ENCODE assay signal across 1 cellular context in the genomic region with DNA sequence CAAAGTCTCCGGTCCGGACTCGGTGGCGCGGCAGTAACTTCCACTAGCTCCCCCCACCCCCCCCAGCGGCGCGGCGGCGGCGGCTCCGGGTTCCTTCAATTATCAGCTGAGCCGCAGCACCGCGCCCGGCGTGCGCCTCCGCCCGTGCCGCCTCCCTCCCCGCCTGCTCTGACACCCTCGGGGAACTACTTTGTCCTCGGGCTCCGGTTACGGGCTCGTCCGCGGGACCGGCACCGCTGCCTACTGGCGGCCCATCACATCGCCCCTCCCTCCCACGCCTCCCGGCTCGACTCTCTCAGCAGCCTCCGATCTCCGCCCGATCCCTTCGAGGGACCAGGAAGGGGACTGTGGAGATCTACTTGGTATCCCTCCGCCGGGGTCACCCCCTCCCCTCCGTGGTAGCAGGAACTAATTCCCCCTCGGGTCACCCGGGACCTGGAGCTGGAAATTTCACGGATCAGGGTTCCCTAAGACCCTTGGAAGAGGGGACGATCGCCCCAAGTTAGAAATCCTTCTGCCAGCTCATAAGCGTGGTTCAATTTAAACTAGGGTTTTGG.
TF ChIP-seq lines count a peak whose summit lies in the region.

A gene (minus strand): TSS at position 118 of the 557 bp plus-strand sequence. CDS start 41,930 bp downstream, outside the sequence.

TF ChIP-seq in WTC11, 78 proteins besides CTCF, POLR2A, EP300 and RAD21 (continued from another document):
- TF ChIP-seq, protein P1, sequence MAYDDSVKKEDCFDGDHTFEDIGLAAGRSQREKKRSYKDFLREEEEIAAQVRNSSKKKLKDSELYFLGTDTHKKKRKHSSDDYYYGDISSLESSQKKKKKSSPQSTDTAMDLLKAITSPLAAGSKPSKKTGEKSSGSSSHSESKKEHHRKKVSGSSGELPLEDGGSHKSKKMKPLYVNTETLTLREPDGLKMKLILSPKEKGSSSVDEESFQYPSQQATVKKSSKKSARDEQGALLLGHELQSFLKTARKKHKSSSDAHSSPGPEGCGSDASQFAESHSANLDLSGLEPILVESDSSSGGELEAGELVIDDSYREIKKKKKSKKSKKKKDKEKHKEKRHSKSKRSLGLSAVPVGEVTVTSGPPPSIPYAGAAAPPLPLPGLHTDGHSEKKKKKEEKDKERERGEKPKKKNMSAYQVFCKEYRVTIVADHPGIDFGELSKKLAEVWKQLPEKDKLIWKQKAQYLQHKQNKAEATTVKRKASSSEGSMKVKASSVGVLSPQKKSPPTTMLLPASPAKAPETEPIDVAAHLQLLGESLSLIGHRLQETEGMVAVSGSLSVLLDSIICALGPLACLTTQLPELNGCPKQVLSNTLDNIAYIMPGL (CRISPR knock-in tag; IDR thresholded peaks at IDR 0.05): peak; percentile 41; the same call in 1 of the 2 replicates
